2 cellular contexts compared by ENCODE assay signal in the genomic region with DNA sequence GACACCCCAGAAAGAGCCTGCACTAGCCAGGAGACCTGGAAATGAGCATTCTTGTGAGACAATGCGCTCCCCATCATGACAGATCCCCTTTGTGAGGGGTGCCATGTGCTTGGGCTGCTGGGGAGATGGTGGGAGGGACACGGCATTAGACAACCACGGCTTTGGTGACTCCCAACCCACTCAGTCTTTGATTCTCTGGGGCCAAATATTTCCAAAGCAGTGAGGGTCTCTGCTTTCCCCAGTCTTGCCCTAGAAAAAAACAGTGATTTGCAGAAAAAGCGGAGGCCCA.
TF ChIP-seq lines count a peak whose summit lies in the region.

No MANE protein-coding gene starts in this region.

TF ChIP-seq in H1, 55 proteins besides CTCF, POLR2A, EP300 and RAD21:
- TF ChIP-seq USF2 (IDR thresholded peaks at IDR 0.05; ENCODE audit: low read length) (no peak), MAX (IDR thresholded peaks at IDR 0.05) (peak; percentile 57; the same call in 1 of the 2 replicates)

TF ChIP-seq in neural cell, 6 proteins besides CTCF, POLR2A, EP300 and RAD21:
- TF ChIP-seq TAF1 (IDR thresholded peaks at IDR 0.05; ENCODE audit: low read depth) (no peak), MXI1 (conservative IDR thresholded peaks at IDR 0.05; ENCODE audit: poor library complexity, severe bottlenecking) (no peak), EZH2 (IDR thresholded peaks at IDR 0.05; ENCODE audit: borderline replicate concordance, insufficient read depth, low read length, poor library complexity, severe bottlenecking) (no peak), SMC3 (conservative IDR thresholded peaks at IDR 0.05; ENCODE audit: poor library complexity) (no peak)
- TF ChIP-seq, protein P1, sequence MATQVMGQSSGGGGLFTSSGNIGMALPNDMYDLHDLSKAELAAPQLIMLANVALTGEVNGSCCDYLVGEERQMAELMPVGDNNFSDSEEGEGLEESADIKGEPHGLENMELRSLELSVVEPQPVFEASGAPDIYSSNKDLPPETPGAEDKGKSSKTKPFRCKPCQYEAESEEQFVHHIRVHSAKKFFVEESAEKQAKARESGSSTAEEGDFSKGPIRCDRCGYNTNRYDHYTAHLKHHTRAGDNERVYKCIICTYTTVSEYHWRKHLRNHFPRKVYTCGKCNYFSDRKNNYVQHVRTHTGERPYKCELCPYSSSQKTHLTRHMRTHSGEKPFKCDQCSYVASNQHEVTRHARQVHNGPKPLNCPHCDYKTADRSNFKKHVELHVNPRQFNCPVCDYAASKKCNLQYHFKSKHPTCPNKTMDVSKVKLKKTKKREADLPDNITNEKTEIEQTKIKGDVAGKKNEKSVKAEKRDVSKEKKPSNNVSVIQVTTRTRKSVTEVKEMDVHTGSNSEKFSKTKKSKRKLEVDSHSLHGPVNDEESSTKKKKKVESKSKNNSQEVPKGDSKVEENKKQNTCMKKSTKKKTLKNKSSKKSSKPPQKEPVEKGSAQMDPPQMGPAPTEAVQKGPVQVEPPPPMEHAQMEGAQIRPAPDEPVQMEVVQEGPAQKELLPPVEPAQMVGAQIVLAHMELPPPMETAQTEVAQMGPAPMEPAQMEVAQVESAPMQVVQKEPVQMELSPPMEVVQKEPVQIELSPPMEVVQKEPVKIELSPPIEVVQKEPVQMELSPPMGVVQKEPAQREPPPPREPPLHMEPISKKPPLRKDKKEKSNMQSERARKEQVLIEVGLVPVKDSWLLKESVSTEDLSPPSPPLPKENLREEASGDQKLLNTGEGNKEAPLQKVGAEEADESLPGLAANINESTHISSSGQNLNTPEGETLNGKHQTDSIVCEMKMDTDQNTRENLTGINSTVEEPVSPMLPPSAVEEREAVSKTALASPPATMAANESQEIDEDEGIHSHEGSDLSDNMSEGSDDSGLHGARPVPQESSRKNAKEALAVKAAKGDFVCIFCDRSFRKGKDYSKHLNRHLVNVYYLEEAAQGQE (IDR thresholded peaks at IDR 0.05; ENCODE audit: borderline replicate concordance): no peak
